In the genomic region with DNA sequence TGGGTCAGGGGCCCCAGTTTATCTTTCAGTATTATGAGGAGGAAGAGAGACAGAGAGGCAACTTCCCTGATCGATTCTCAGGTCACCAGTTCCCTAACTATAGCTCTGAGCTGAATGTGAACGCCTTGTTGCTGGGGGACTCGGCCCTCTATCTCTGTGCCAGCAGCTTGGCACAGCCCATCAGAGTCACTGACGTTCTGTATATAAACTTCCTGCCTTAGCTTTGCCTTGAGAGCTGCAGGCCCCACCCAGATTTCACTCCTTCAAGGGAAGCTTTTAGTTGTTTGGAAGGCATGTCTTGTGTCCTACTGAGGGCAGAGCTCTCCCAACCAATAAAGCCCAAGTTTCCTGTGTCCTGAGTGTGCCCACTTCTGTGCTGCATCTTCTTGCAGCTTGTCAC, we compare ENCODE assay signal across 19 cellular contexts.
DNase-seq lines count a peak whose midpoint lies in the region; ATAC-seq, FAIRE-seq and TF ChIP-seq lines count a peak whose summit lies in the region.
"Had no signal": no experiment of that assay in that cellular context is flagged by ENCODE, and none has a peak within 500 bp of the region (broad histone marks: within the 10 kb centered on the region; RNA-seq: fewer than 3 reads in every experiment).

No MANE protein-coding gene starts in this region.

- H3K4me3 ChIP-seq in bronchial epithelial cell (ENCODE audit: low read depth, low read length), result no peak overlapping the region
- H3K4me3 ChIP-seq: gastroesophageal sphincter, left ventricle myocardium inferior, smooth muscle cell had no signal

- H3K4me1 Mint-ChIP-seq in activated CD4-positive, alpha-beta T cell treated with anti-CD3 and anti-CD28 coated beads, Interleukin-2, amount 10 ng/mL, durations not matched to agents 7 days and 5 days, result peaks cover 34% of the 10 kb centered on the region
- H3K4me1 Mint-ChIP-seq in T-helper 17 cell, result peaks cover 25% of the 10 kb centered on the region
- peaks cover 4% of the 10 kb centered on the region for H3K4me1 Mint-ChIP-seq in stimulated activated effector memory CD8-positive, alpha-beta T cell treated with anti-CD3 and anti-CD28 coated beads, Interleukin-12 subunit alpha, Interleukin-12 subunit beta, amount 100 ng/mL, for 72 hours

- H3K36me3 ChIP-seq in bronchial epithelial cell (ENCODE audit: control insufficient read depth, insufficient read depth, low read length), result no peaks in the 10 kb centered on the region
- H3K36me3 ChIP-seq: gastroesophageal sphincter, left ventricle myocardium inferior had no signal

- POLR2A ChIA-PET in activated CD4-positive, alpha-beta T cell treated with anti-CD3 and anti-CD28 coated beads, Interleukin-2, amount 10 ng/mL, durations not matched to agents 7 days and 5 days (lab: Charles Lee), result no interaction called here

- H3K36me3 Mint-ChIP-seq in activated CD4-positive, alpha-beta T cell treated with anti-CD3 and anti-CD28 coated beads, Interleukin-2, amount 10 ng/mL, durations not matched to agents 7 days and 5 days (ENCODE audit: low read depth), result no peaks in the 10 kb centered on the region
- peaks cover 3% of the 10 kb centered on the region for H3K36me3 Mint-ChIP-seq in T-helper 17 cell (ENCODE audit: low read depth)
- no peaks in the 10 kb centered on the region for H3K36me3 Mint-ChIP-seq in stimulated activated effector memory CD8-positive, alpha-beta T cell treated with anti-CD3 and anti-CD28 coated beads, Interleukin-12 subunit alpha, Interleukin-12 subunit beta, amount 100 ng/mL, for 72 hours
- H3K36me3 Mint-ChIP-seq: CD14-positive monocyte had no signal

- H3K27me3 Mint-ChIP-seq in activated CD4-positive, alpha-beta T cell treated with anti-CD3 and anti-CD28 coated beads, Interleukin-2, amount 10 ng/mL, durations not matched to agents 7 days and 5 days, result peaks cover 9% of the 10 kb centered on the region
- H3K27me3 Mint-ChIP-seq in T-helper 17 cell, result no peaks in the 10 kb centered on the region

- TF ChIP-seq CTCF in bronchial epithelial cell (IDR thresholded peaks at IDR 0.05; ENCODE audit: insufficient read depth, low read length, severe bottlenecking), result no peak

- peak overlapping the region; percentile 53 for H3K4me3 Mint-ChIP-seq in activated CD4-positive, alpha-beta T cell treated with anti-CD3 and anti-CD28 coated beads, Interleukin-2, amount 10 ng/mL, durations not matched to agents 7 days and 5 days
- peak overlapping the region; percentile 76 for H3K4me3 Mint-ChIP-seq in T-helper 17 cell
- H3K4me3 Mint-ChIP-seq in stimulated activated effector memory CD8-positive, alpha-beta T cell treated with anti-CD3 and anti-CD28 coated beads, Interleukin-12 subunit alpha, Interleukin-12 subunit beta, amount 100 ng/mL, for 72 hours, result peak overlapping the region; percentile 28
- H3K4me3 Mint-ChIP-seq: CD14-positive monocyte had no signal

- no peaks in the 10 kb centered on the region for H3K9me3 ChIP-seq in T-helper 17 cell (ENCODE audit: control insufficient read depth, low read length, poor library complexity, severe bottlenecking)
- H3K9me3 ChIP-seq: gastroesophageal sphincter, left ventricle myocardium inferior, SK-N-SH had no signal

- H3K27me3 ChIP-seq in bronchial epithelial cell (ENCODE audit: control insufficient read depth, insufficient read depth, low read length), result peaks cover 2% of the 10 kb centered on the region

- FAIRE-seq in bronchial epithelial cell (lab: Jason Lieb, UNC), result no peak
- FAIRE-seq: A204.1 had no signal

- H3K9me3 Mint-ChIP-seq in activated CD4-positive, alpha-beta T cell treated with anti-CD3 and anti-CD28 coated beads, Interleukin-2, amount 10 ng/mL, durations not matched to agents 7 days and 5 days, result no peaks in the 10 kb centered on the region
- no peaks in the 10 kb centered on the region for H3K9me3 Mint-ChIP-seq in stimulated activated effector memory CD8-positive, alpha-beta T cell treated with anti-CD3 and anti-CD28 coated beads, Interleukin-12 subunit alpha, Interleukin-12 subunit beta, amount 100 ng/mL, for 72 hours
- H3K9me3 Mint-ChIP-seq: CD14-positive monocyte had no signal

- peak overlapping the region; percentile 91 for H3K27ac Mint-ChIP-seq in activated CD4-positive, alpha-beta T cell treated with anti-CD3 and anti-CD28 coated beads, Interleukin-2, amount 10 ng/mL, durations not matched to agents 7 days and 5 days
- H3K27ac Mint-ChIP-seq in T-helper 17 cell, result peak overlapping the region; percentile 94
- H3K27ac Mint-ChIP-seq in stimulated activated effector memory CD8-positive, alpha-beta T cell treated with anti-CD3 and anti-CD28 coated beads, Interleukin-12 subunit alpha, Interleukin-12 subunit beta, amount 100 ng/mL, for 72 hours, result peak overlapping the region; percentile 67

- peak; percentile 75 for ATAC-seq in T-helper 17 cell
- ATAC-seq in stimulated activated effector memory CD8-positive, alpha-beta T cell treated with anti-CD3 and anti-CD28 coated beads, Interleukin-12 subunit alpha, Interleukin-12 subunit beta, amount 100 ng/mL, for 72 hours, result peak; percentile 27
- no peak for ATAC-seq in HG02884 (IDR thresholded peaks at IDR 0.05; ENCODE audit: unreplicated experiment)
- no peak for ATAC-seq in GM18870 (IDR thresholded peaks at IDR 0.05; ENCODE audit: unreplicated experiment)
- ATAC-seq: gastroesophageal sphincter, PC-3 had no signal

- DNase-seq in activated CD4-positive, alpha-beta T cell treated with anti-CD3 and anti-CD28 coated beads, Interleukin-2, amount 10 ng/mL, durations not matched to agents 7 days and 5 days, result no peak
- DNase-seq in activated CD4-positive, alpha-beta T cell treated with anti-CD3 and anti-CD28 coated beads for 1 hour, result no peak
- DNase-seq in T-helper 17 cell (no peak), bronchial epithelial cell (ENCODE audit: low read depth) (peak; percentile 25), ureter (ENCODE audit: low spot score) (no peak)
- DNase-seq in stimulated activated effector memory CD8-positive, alpha-beta T cell treated with anti-CD3 and anti-CD28 coated beads, Interleukin-12 subunit alpha, Interleukin-12 subunit beta, amount 100 ng/mL, for 72 hours (ENCODE audit: low spot score in 2 of 2), result no peak
- DNase-seq: DMS79 treated with DMSO at 0.1 percent for 48 hours, left ventricle myocardium inferior, NCI-H1048, NCI-H748 treated with DMSO at 0.1 percent for 48 hours, PC-3, posterior cingulate gyrus, SK-N-SH had no signal

- CTCF ChIA-PET in activated CD4-positive, alpha-beta T cell treated with anti-CD3 and anti-CD28 coated beads, Interleukin-2, amount 10 ng/mL, durations not matched to agents 7 days and 5 days (lab: Charles Lee), result interaction anchor here (1.2 to 3.4 kb wide), 7 partner anchors 8 to 22 kb away, joined by 3 to 10 read pairs (median 4); no protein-coding TSS in a partner anchor

Comparison
In these comparisons a context has a peak if more than half of its experiments do, and no peak if none do; other contexts are left out.
1. ATAC-seq: peak in T-helper 17 cell (single experiment) and stimulated activated effector memory CD8-positive, alpha-beta T cell treated with anti-CD3 and anti-CD28 coated beads, Interleukin-12 subunit alpha, Interleukin-12 subunit beta, amount 100 ng/mL, for 72 hours (single experiment); none in HG02884 (single experiment) and GM18870 (single experiment).
2. Peak in every context shown above with its lines, with median percentiles within 50 percentile points of each other: H3K27ac Mint-ChIP-seq and H3K4me3 Mint-ChIP-seq.